29 cellular contexts compared by ENCODE assay signal in the genomic region with DNA sequence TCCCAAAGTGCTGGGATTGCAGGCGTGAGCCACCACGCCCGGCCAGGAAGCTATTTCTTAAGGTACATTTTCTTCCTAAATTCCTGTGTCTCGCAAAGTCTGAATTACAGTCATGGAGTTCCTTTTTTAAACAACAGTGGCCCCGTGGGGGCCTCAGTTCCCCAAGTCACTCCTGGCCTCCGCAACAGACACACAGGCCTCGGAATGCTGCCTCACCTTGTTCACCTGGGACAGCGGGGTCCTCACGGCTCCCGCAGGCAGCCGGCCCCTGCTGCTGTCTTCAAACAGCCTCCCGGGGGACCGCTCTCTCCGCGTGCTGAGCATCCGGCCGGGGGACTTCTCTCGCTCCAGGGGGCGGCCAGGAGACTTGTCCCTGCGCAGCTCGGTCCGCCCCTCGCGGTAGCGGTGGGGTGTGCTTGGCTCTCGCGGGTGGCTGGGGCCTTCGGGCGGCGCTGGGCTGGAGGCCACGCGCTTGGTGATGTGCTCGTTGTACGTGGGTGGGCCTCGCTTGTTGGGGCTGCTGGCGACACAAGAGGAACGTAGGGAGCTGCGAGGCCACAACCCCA.
"Had no signal": no experiment of that assay in that cellular context is flagged by ENCODE, and none has a peak within 500 bp of the region (broad histone marks: within the 10 kb centered on the region; RNA-seq: fewer than 3 reads in every experiment).

No MANE protein-coding gene starts in this region.

- H3K4me3 ChIP-seq: adrenal gland, esophagus squamous epithelium, gastroesophageal sphincter had no signal

- H3K4me1 Mint-ChIP-seq: activated CD8-positive, alpha-beta memory T cell treated with anti-CD3 and anti-CD28 coated beads, Interleukin-2, amount 10 ng/mL, durations not matched to agents 7 days and 5 days; activated naive CD4-positive, alpha-beta T cell treated with anti-CD3 and anti-CD28 coated beads, Interleukin-2, amount 50 U/mL, for 24 hours; activated naive CD8-positive, alpha-beta T cell treated with anti-CD3 and anti-CD28 coated beads for 36 hours; activated naive CD8-positive, alpha-beta T cell treated with anti-CD3 and anti-CD28 coated beads, Interleukin-2, amount 50 U/mL, for 24 hours had no signal

- H3K27ac ChIP-seq: adrenal gland, brain microvascular endothelial cell, epithelial cell of prostate, esophagus squamous epithelium, gastroesophageal sphincter had no signal

- ATAC-seq: activated CD8-positive, alpha-beta memory T cell treated with anti-CD3 and anti-CD28 coated beads, Interleukin-2, amount 10 ng/mL, durations not matched to agents 7 days and 5 days; activated CD8-positive, alpha-beta T cell treated with anti-CD3 and anti-CD28 coated beads, Interleukin-2, amount 10 ng/mL, durations not matched to agents 7 days and 5 days; activated naive CD8-positive, alpha-beta T cell treated with anti-CD3 and anti-CD28 coated beads, Interleukin-2, amount 50 U/mL, for 24 hours; gastroesophageal sphincter; WTC11 had no signal

- H3K27me3 ChIP-seq: adrenal gland, brain microvascular endothelial cell, esophagus squamous epithelium, gastroesophageal sphincter had no signal

- H3K36me3 Mint-ChIP-seq: activated naive CD4-positive, alpha-beta T cell treated with anti-CD3 and anti-CD28 coated beads, Interleukin-2, amount 50 U/mL, for 24 hours had no signal

- DNase-seq: activated CD4-positive, alpha-beta T cell treated with anti-CD3 and anti-CD28 coated beads for 1 hour; activated CD4-positive, alpha-beta T cell treated with anti-CD3 and anti-CD28 coated beads for 4 hours; activated CD4-positive, alpha-beta T cell treated with anti-CD3 and anti-CD28 coated beads, Interleukin-2, amount 50 U/mL, for 1 hour; activated CD4-positive, alpha-beta T cell treated with anti-CD3 and anti-CD28 coated beads, Interleukin-2, amount 50 U/mL, for 48 hours; activated CD8-positive, alpha-beta memory T cell treated with anti-CD3 and anti-CD28 coated beads, Interleukin-2, amount 10 ng/mL, durations not matched to agents 7 days and 5 days; activated CD8-positive, alpha-beta memory T cell treated with anti-CD3 and anti-CD28 coated beads, Interleukin-2, amount 50 U/mL, for 4 hours; activated CD8-positive, alpha-beta T cell treated with anti-CD3 and anti-CD28 coated beads, Interleukin-2, amount 10 ng/mL, durations not matched to agents 7 days and 5 days; activated effector memory CD4-positive, alpha-beta T cell treated with anti-CD3 and anti-CD28 coated beads, Interleukin-2, amount 50 U/mL, for 16 hours; activated naive CD4-positive, alpha-beta T cell treated with anti-CD3 and anti-CD28 coated beads for 36 hours; activated naive CD8-positive, alpha-beta T cell treated with anti-CD3 and anti-CD28 coated beads for 36 hours; activated naive CD8-positive, alpha-beta T cell treated with anti-CD3 and anti-CD28 coated beads, Interleukin-2, amount 50 U/mL, for 24 hours; activated T-cell treated with anti-CD3 and anti-CD28 coated beads, Interleukin-2, amount 50 U/mL, for 1 hour; activated T-cell treated with anti-CD3 and anti-CD28 coated beads, Interleukin-2, amount 50 U/mL, for 48 hours; adrenal gland; amygdala; brain microvascular endothelial cell; cortex of kidney; dermis blood vessel endothelial cell; effector CD8-positive, alpha-beta T cell; esophagus squamous epithelium; foreskin melanocyte; T-helper 1 cell; T-helper 2 cell had no signal

- H3K9me3 ChIP-seq: adrenal gland, esophagus squamous epithelium, gastroesophageal sphincter had no signal

- H3K4me3 Mint-ChIP-seq: activated CD8-positive, alpha-beta memory T cell treated with anti-CD3 and anti-CD28 coated beads, Interleukin-2, amount 10 ng/mL, durations not matched to agents 7 days and 5 days; activated CD8-positive, alpha-beta T cell treated with anti-CD3 and anti-CD28 coated beads, Interleukin-2, amount 10 ng/mL, durations not matched to agents 7 days and 5 days; activated naive CD4-positive, alpha-beta T cell treated with anti-CD3 and anti-CD28 coated beads for 36 hours; activated naive CD4-positive, alpha-beta T cell treated with anti-CD3 and anti-CD28 coated beads, Interleukin-2, amount 50 U/mL, for 24 hours; activated naive CD8-positive, alpha-beta T cell treated with anti-CD3 and anti-CD28 coated beads for 36 hours; activated naive CD8-positive, alpha-beta T cell treated with anti-CD3 and anti-CD28 coated beads, Interleukin-2, amount 50 U/mL, for 24 hours; activated T-helper 1 cell treated with anti-CD3 and anti-CD28 coated beads, Interleukin-12 subunit alpha, Interleukin-12 subunit beta, Interleukin-2, Interleukin-4 antibody, amounts not matched to agents 30 ng/mL and 10 ng/mL and 1 ng/mL, durations not matched to agents 14 hours and 24 hours and 36 hours; WTC11 had no signal

- H3K27me3 Mint-ChIP-seq: activated CD8-positive, alpha-beta memory T cell treated with anti-CD3 and anti-CD28 coated beads, Interleukin-2, amount 10 ng/mL, durations not matched to agents 7 days and 5 days; activated naive CD4-positive, alpha-beta T cell treated with anti-CD3 and anti-CD28 coated beads, Interleukin-2, amount 50 U/mL, for 24 hours; activated naive CD8-positive, alpha-beta T cell treated with anti-CD3 and anti-CD28 coated beads for 36 hours; activated naive CD8-positive, alpha-beta T cell treated with anti-CD3 and anti-CD28 coated beads, Interleukin-2, amount 50 U/mL, for 24 hours had no signal

- H3K27ac Mint-ChIP-seq: activated CD8-positive, alpha-beta memory T cell treated with anti-CD3 and anti-CD28 coated beads, Interleukin-2, amount 10 ng/mL, durations not matched to agents 7 days and 5 days; activated CD8-positive, alpha-beta T cell treated with anti-CD3 and anti-CD28 coated beads, Interleukin-2, amount 10 ng/mL, durations not matched to agents 7 days and 5 days; activated naive CD4-positive, alpha-beta T cell treated with anti-CD3 and anti-CD28 coated beads for 36 hours; activated naive CD4-positive, alpha-beta T cell treated with anti-CD3 and anti-CD28 coated beads, Interleukin-2, amount 50 U/mL, for 24 hours; activated naive CD8-positive, alpha-beta T cell treated with anti-CD3 and anti-CD28 coated beads for 36 hours; activated naive CD8-positive, alpha-beta T cell treated with anti-CD3 and anti-CD28 coated beads, Interleukin-2, amount 50 U/mL, for 24 hours; activated T-helper 1 cell treated with anti-CD3 and anti-CD28 coated beads, Interleukin-12 subunit alpha, Interleukin-12 subunit beta, Interleukin-2, Interleukin-4 antibody, amounts not matched to agents 30 ng/mL and 10 ng/mL and 1 ng/mL, durations not matched to agents 14 hours and 24 hours and 36 hours; activated T-helper 2 cell treated with anti-CD3 and anti-CD28 coated beads, Interferon-gamma antibody, Interleukin-2, Interleukin-4, amounts not matched to agents 10 μg/mL and 5 μg/mL and 100 μg/mL, durations not matched to agents 14 hours and 24 hours and 36 hours; WTC11 had no signal

- H3K9me3 Mint-ChIP-seq: activated naive CD4-positive, alpha-beta T cell treated with anti-CD3 and anti-CD28 coated beads for 36 hours; activated naive CD4-positive, alpha-beta T cell treated with anti-CD3 and anti-CD28 coated beads, Interleukin-2, amount 50 U/mL, for 24 hours; activated naive CD8-positive, alpha-beta T cell treated with anti-CD3 and anti-CD28 coated beads for 36 hours; activated naive CD8-positive, alpha-beta T cell treated with anti-CD3 and anti-CD28 coated beads, Interleukin-2, amount 50 U/mL, for 24 hours; activated T-helper 1 cell treated with anti-CD3 and anti-CD28 coated beads, Interleukin-12 subunit alpha, Interleukin-12 subunit beta, Interleukin-2, Interleukin-4 antibody, amounts not matched to agents 30 ng/mL and 10 ng/mL and 1 ng/mL, durations not matched to agents 14 hours and 24 hours and 36 hours; activated T-helper 2 cell treated with anti-CD3 and anti-CD28 coated beads, Interferon-gamma antibody, Interleukin-2, Interleukin-4, amounts not matched to agents 10 μg/mL and 5 μg/mL and 100 μg/mL, durations not matched to agents 14 hours and 24 hours and 36 hours; WTC11 had no signal
